13 cellular contexts compared by ENCODE assay signal in genomic region chr18:22705328-22705727, GRCh38.
DNase-seq lines count a peak whose midpoint lies in the region; ATAC-seq and TF ChIP-seq lines count a peak whose summit lies in the region.
"Had no signal": no experiment of that assay in that cellular context is flagged by ENCODE, and none has a peak within 500 bp of the region (broad histone marks: within the 10 kb centered on the region; RNA-seq: fewer than 3 reads in every experiment).

No MANE protein-coding gene starts in this region.

- no peak overlapping the region for H2BK12ac ChIP-seq in mesenchymal stem cell (ENCODE audit: low read length in 2 of 2)

- H3K14ac ChIP-seq in mesenchymal stem cell (ENCODE audit: low read length in 2 of 2) = no peak overlapping the region

- 85% methylated on average over 1 of the region's 1 CpG for WGBS in mesenchymal stem cell
- WGBS in thyroid gland, 2 donors = 69 to 84% methylated on average over 1 of the region's 1 CpG

- no peak overlapping the region for H2BK120ac ChIP-seq in mesenchymal stem cell (ENCODE audit: low read depth, low read length)

- no peaks in the 10 kb centered on the region for H3K9me3 ChIP-seq in mesenchymal stem cell (ENCODE audit: control insufficient read depth, low read length)
- H3K9me3 ChIP-seq in thyroid gland = no peaks in the 10 kb centered on the region
- H3K9me3 ChIP-seq: prostate gland had no signal

- H4K8ac ChIP-seq in mesenchymal stem cell (ENCODE audit: low read length) = no peak overlapping the region

- H3K27ac ChIP-seq in mesenchymal stem cell (ENCODE audit: low read length, poor library complexity, severe bottlenecking) (no peak overlapping the region), thyroid gland (no peak overlapping the region)
- H3K27ac ChIP-seq: prostate gland, SK-N-MC had no signal

- H3K4me3 ChIP-seq in cardiac fibroblast (replicated peaks in 1 of 2; ENCODE audit: low read depth in 2 of 2, low read length in 2 of 2) = no peak overlapping the region
- H3K4me3 ChIP-seq in mesenchymal stem cell (ENCODE audit: insufficient read depth in 1 of 2, low read depth in 1 of 2, low read length in 2 of 2) = no peak overlapping the region
- H3K4me3 ChIP-seq in thyroid gland (replicated peaks in 1 of 3) = no peak overlapping the region
- H3K4me3 ChIP-seq: prostate gland, SK-N-MC had no signal

- H3K4me2 ChIP-seq in mesenchymal stem cell (ENCODE audit: low read length, poor library complexity, severe bottlenecking) = no peak overlapping the region

- H3K36me3 ChIP-seq in mesenchymal stem cell (ENCODE audit: control insufficient read depth in 1 of 2, insufficient read depth in 2 of 2, low read depth in 1 of 2, low read length in 2 of 2) (no peaks in the 10 kb centered on the region), thyroid gland (no peaks in the 10 kb centered on the region)
- H3K36me3 ChIP-seq: prostate gland had no signal

- no peak overlapping the region for H3K18ac ChIP-seq in mesenchymal stem cell (ENCODE audit: low read depth in 1 of 2, low read length in 2 of 2)

- H2AK5ac ChIP-seq in mesenchymal stem cell (ENCODE audit: low read length, severe bottlenecking) = no peak overlapping the region

- ATAC-seq in GM21515 (IDR thresholded peaks at IDR 0.05; ENCODE audit: unreplicated experiment) (no peak), HG03097 (IDR thresholded peaks at IDR 0.05; ENCODE audit: low FRiP score, unreplicated experiment) (no peak)

- no peak overlapping the region for H3K9ac ChIP-seq in mesenchymal stem cell (ENCODE audit: low read length)

- H3K27me3 ChIP-seq in mesenchymal stem cell (ENCODE audit: control insufficient read depth in 1 of 2, insufficient read depth in 1 of 2, low read length in 2 of 2) (no peaks in the 10 kb centered on the region), thyroid gland (no peaks in the 10 kb centered on the region)

- no peak for TF ChIP-seq POLR2A in thyroid gland (IDR thresholded peaks at IDR 0.05)

- H3K23ac ChIP-seq in mesenchymal stem cell (ENCODE audit: low read length in 2 of 2) = no peak overlapping the region

- no peaks in the 10 kb centered on the region for H3K79me1 ChIP-seq in mesenchymal stem cell (replicated peaks; ENCODE audit: low read length, poor library complexity, severe bottlenecking)

- no peak overlapping the region for H2AFZ ChIP-seq in mesenchymal stem cell (ENCODE audit: low read depth, low read length)

- peak; percentile 61 for DNase-seq in AG20443 (ENCODE audit: low spot score)
- peak; percentile 82 for DNase-seq in M059J (ENCODE audit: low read depth)
- DNase-seq in cardiac fibroblast (ENCODE audit: low read depth in 2 of 2) = peak; percentile 67 to 89
- DNase-seq in mesenchymal stem cell = peak; percentile 83
- no peak for DNase-seq in thyroid gland
- no peak for DNase-seq in NCI-H526 (lab: John Stamatoyannopoulos, UW)
- DNase-seq: activated CD4-positive, CD25-positive, alpha-beta regulatory T cell; aorta; NCI-H524 had no signal

- H2BK5ac ChIP-seq in mesenchymal stem cell (ENCODE audit: low read depth, low read length, poor library complexity, severe bottlenecking) = no peak overlapping the region

- H3K4me1 ChIP-seq in mesenchymal stem cell (ENCODE audit: control insufficient read depth, insufficient read depth, low read depth, low read length) = peaks cover 2% of the 10 kb centered on the region
- no peaks in the 10 kb centered on the region for H3K4me1 ChIP-seq in thyroid gland
- H3K4me1 ChIP-seq: prostate gland had no signal

- TF ChIP-seq CTCF in cardiac fibroblast (IDR thresholded peaks at IDR 0.05; ENCODE audit: low read depth, low read length) (no peak), thyroid gland (IDR thresholded peaks at IDR 0.05) (no peak)

- intact Hi-C loops in thyroid gland (cut with DNase I) = no loop called here

- H2BK15ac ChIP-seq in mesenchymal stem cell (ENCODE audit: low read depth, poor library complexity, severe bottlenecking) = no peak overlapping the region

- no peak overlapping the region for H3K4ac ChIP-seq in mesenchymal stem cell (ENCODE audit: low read depth in 1 of 2, low read length in 2 of 2)

- no peak overlapping the region for H4K91ac ChIP-seq in mesenchymal stem cell (ENCODE audit: low read length)

Comparison
In these comparisons a context has a peak if more than half of its experiments do, and no peak if none do; other contexts are left out.
1. DNase-seq: peak in AG20443 (single experiment), M059J (single experiment), cardiac fibroblast (2 of 2) and mesenchymal stem cell (single experiment); none in thyroid gland (0 of 2) and NCI-H526 (0 of 2).